Comparison of ENCODE assay signal across 1 cellular context in genomic region chr19:11581740-11582139, GRCh38.
TF ChIP-seq lines count a peak whose summit lies in the region.

No MANE protein-coding gene starts in this region.

TF ChIP-seq in SK-N-SH, 30 proteins besides CTCF, POLR2A, EP300 and RAD21 (continued from another document):
- TF ChIP-seq MXI1 (IDR thresholded peaks at IDR 0.05; ENCODE audit: low read depth, low read length) = no peak
- TF ChIP-seq NRF1 (IDR thresholded peaks at IDR 0.05; ENCODE audit: low read depth, low read length) = no peak
- TF ChIP-seq GABPA (IDR thresholded peaks at IDR 0.05; ENCODE audit: low read depth) = no peak
- TF ChIP-seq REST (IDR thresholded peaks at IDR 0.05; ENCODE audit: low read depth, low read length) = no peak
- no peak for TF ChIP-seq TEAD4 (IDR thresholded peaks at IDR 0.05; ENCODE audit: borderline replicate concordance, insufficient read depth)
- no peak for TF ChIP-seq FOSL2 (IDR thresholded peaks at IDR 0.05; ENCODE audit: borderline replicate concordance, low read depth)
- TF ChIP-seq, protein P1, sequence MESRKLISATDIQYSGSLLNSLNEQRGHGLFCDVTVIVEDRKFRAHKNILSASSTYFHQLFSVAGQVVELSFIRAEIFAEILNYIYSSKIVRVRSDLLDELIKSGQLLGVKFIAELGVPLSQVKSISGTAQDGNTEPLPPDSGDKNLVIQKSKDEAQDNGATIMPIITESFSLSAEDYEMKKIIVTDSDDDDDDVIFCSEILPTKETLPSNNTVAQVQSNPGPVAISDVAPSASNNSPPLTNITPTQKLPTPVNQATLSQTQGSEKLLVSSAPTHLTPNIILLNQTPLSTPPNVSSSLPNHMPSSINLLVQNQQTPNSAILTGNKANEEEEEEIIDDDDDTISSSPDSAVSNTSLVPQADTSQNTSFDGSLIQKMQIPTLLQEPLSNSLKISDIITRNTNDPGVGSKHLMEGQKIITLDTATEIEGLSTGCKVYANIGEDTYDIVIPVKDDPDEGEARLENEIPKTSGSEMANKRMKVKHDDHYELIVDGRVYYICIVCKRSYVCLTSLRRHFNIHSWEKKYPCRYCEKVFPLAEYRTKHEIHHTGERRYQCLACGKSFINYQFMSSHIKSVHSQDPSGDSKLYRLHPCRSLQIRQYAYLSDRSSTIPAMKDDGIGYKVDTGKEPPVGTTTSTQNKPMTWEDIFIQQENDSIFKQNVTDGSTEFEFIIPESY (IDR thresholded peaks at IDR 0.05; ENCODE audit: borderline replicate concordance, low read depth) = no peak
